Comparison of ENCODE assay signal across 26 cellular contexts in genomic region chr11:70126494-70126893, GRCh38. TPM values are rescaled to one million over a fixed set of nuclear protein-coding genes. Genes with fewer than 3 reads are reported as not detected.
"Had no signal": no experiment of that assay in that cellular context is flagged by ENCODE, and none has a peak within 500 bp of the region (broad histone marks: within the 10 kb centered on the region; RNA-seq: fewer than 3 reads in every experiment).

No MANE protein-coding gene starts in this region.

- H3K4me1 Mint-ChIP-seq: activated CD4-positive, alpha-beta memory T cell treated with anti-CD3 and anti-CD28 coated beads, Interleukin-2, amount 10 ng/mL, durations not matched to agents 7 days and 5 days; activated CD4-positive, alpha-beta T cell treated with anti-CD3 and anti-CD28 coated beads, Interleukin-2, amount 10 ng/mL, durations not matched to agents 7 days and 5 days; central memory CD8-positive, alpha-beta T cell; stimulated activated effector memory CD8-positive, alpha-beta T cell treated with anti-CD3 and anti-CD28 coated beads, Interleukin-12 subunit alpha, Interleukin-12 subunit beta, amount 100 ng/mL, for 72 hours; T-helper 17 cell had no signal

- H2AFZ ChIP-seq: hepatocyte had no signal

- H3K36me3 Mint-ChIP-seq: naive thymus-derived CD4-positive, alpha-beta T cell; stimulated activated effector memory CD8-positive, alpha-beta T cell treated with anti-CD3 and anti-CD28 coated beads, Interleukin-12 subunit alpha, Interleukin-12 subunit beta, amount 100 ng/mL, for 72 hours had no signal

- H3K4me3 Mint-ChIP-seq: activated CD4-positive, alpha-beta memory T cell treated with anti-CD3 and anti-CD28 coated beads, Interleukin-2, amount 10 ng/mL, durations not matched to agents 7 days and 5 days; activated CD4-positive, alpha-beta T cell treated with anti-CD3 and anti-CD28 coated beads, Interleukin-2, amount 10 ng/mL, durations not matched to agents 7 days and 5 days; activated T-cell treated with anti-CD3 and anti-CD28 coated beads, Interleukin-2, amount 50 U/mL, for 24 hours; central memory CD8-positive, alpha-beta T cell; dendritic cell treated with granulocyte-macrophage colony-stimulating factor and Interleukin-4, amounts not matched to agents 40 ng/mL and 50 ng/mL, for 4 days; naive thymus-derived CD4-positive, alpha-beta T cell; stimulated activated effector memory CD8-positive, alpha-beta T cell treated with anti-CD3 and anti-CD28 coated beads, Interleukin-12 subunit alpha, Interleukin-12 subunit beta, amount 100 ng/mL, for 72 hours; stimulated activated naive CD8-positive, alpha-beta T cell treated with anti-CD3 and anti-CD28 coated beads, Interleukin-15, Interleukin-2, amounts not matched to agents 100 ng/mL and 50 ng/mL, for 24 hours; T-helper 17 cell had no signal

- H3K79me2 ChIP-seq: hepatocyte had no signal

- H3K9me3 Mint-ChIP-seq: activated CD4-positive, alpha-beta memory T cell treated with anti-CD3 and anti-CD28 coated beads, Interleukin-2, amount 10 ng/mL, durations not matched to agents 7 days and 5 days; activated CD4-positive, alpha-beta T cell treated with anti-CD3 and anti-CD28 coated beads, Interleukin-2, amount 10 ng/mL, durations not matched to agents 7 days and 5 days; activated T-cell treated with anti-CD3 and anti-CD28 coated beads, Interleukin-2, amount 50 U/mL, for 24 hours; dendritic cell treated with granulocyte-macrophage colony-stimulating factor and Interleukin-4, amounts not matched to agents 40 ng/mL and 50 ng/mL, for 4 days; stimulated activated naive CD8-positive, alpha-beta T cell treated with anti-CD3 and anti-CD28 coated beads, Interleukin-15, Interleukin-2, amounts not matched to agents 100 ng/mL and 50 ng/mL, for 24 hours had no signal

- H3K4me2 ChIP-seq: hepatocyte had no signal

- H3K4me3 ChIP-seq: gastroesophageal sphincter, hepatocyte, sigmoid colon, thyroid gland had no signal

- ATAC-seq: gastroesophageal sphincter; left colon; naive thymus-derived CD4-positive, alpha-beta T cell; SK-N-SH treated with all-trans-retinoic acid at 6 μM for 48 hours; stimulated activated effector memory CD8-positive, alpha-beta T cell treated with anti-CD3 and anti-CD28 coated beads, Interleukin-12 subunit alpha, Interleukin-12 subunit beta, amount 100 ng/mL, for 72 hours; T-helper 17 cell had no signal

- H3K27me3 ChIP-seq: gastroesophageal sphincter, hepatocyte, sigmoid colon, thyroid gland had no signal

- H3K27me3 Mint-ChIP-seq: activated CD4-positive, alpha-beta memory T cell treated with anti-CD3 and anti-CD28 coated beads, Interleukin-2, amount 10 ng/mL, durations not matched to agents 7 days and 5 days; activated CD4-positive, alpha-beta T cell treated with anti-CD3 and anti-CD28 coated beads, Interleukin-2, amount 10 ng/mL, durations not matched to agents 7 days and 5 days; stimulated activated naive CD8-positive, alpha-beta T cell treated with anti-CD3 and anti-CD28 coated beads, Interleukin-15, Interleukin-2, amounts not matched to agents 100 ng/mL and 50 ng/mL, for 24 hours; T-helper 17 cell had no signal

- H3K4me1 ChIP-seq: gastroesophageal sphincter had no signal

- H3K27ac ChIP-seq: gastroesophageal sphincter, hepatocyte, sigmoid colon, thyroid gland had no signal

- H3K36me3 ChIP-seq: gastroesophageal sphincter, sigmoid colon, thyroid gland had no signal

- H3K27ac Mint-ChIP-seq: activated CD4-positive, alpha-beta memory T cell treated with anti-CD3 and anti-CD28 coated beads, Interleukin-2, amount 10 ng/mL, durations not matched to agents 7 days and 5 days; activated CD4-positive, alpha-beta T cell treated with anti-CD3 and anti-CD28 coated beads, Interleukin-2, amount 10 ng/mL, durations not matched to agents 7 days and 5 days; activated T-cell treated with anti-CD3 and anti-CD28 coated beads, Interleukin-2, amount 50 U/mL, for 24 hours; dendritic cell treated with granulocyte-macrophage colony-stimulating factor and Interleukin-4, amounts not matched to agents 40 ng/mL and 50 ng/mL, for 4 days; naive thymus-derived CD4-positive, alpha-beta T cell; stimulated activated effector memory CD8-positive, alpha-beta T cell treated with anti-CD3 and anti-CD28 coated beads, Interleukin-12 subunit alpha, Interleukin-12 subunit beta, amount 100 ng/mL, for 72 hours; stimulated activated naive CD8-positive, alpha-beta T cell treated with anti-CD3 and anti-CD28 coated beads, Interleukin-15, Interleukin-2, amounts not matched to agents 100 ng/mL and 50 ng/mL, for 24 hours; T-helper 17 cell had no signal

- H3K9me3 ChIP-seq: gastroesophageal sphincter, sigmoid colon, thyroid gland had no signal

- DNase-seq: activated CD4-positive, alpha-beta memory T cell treated with anti-CD3 and anti-CD28 coated beads, Interleukin-2, amount 10 ng/mL, durations not matched to agents 7 days and 5 days; activated CD4-positive, alpha-beta T cell treated with anti-CD3 and anti-CD28 coated beads, Interleukin-2, amount 10 ng/mL, durations not matched to agents 7 days and 5 days; activated CD4-positive, CD25-positive, alpha-beta regulatory T cell treated with anti-CD3 and anti-CD28 coated beads, Interleukin-2, amount 50 U/mL, for 72 hours; activated CD8-positive, alpha-beta memory T cell treated with anti-CD3 and anti-CD28 coated beads, Interleukin-2, amount 50 U/mL, for 48 hours; activated gamma-delta T cell treated with Interleukin-2 at 50 U/mL for 16 hours; activated naive CD4-positive, alpha-beta T cell treated with anti-CD3 and anti-CD28 coated beads, Interleukin-2, amount 50 U/mL, for 16 hours; activated T-cell treated with anti-CD3 and anti-CD28 coated beads, Interleukin-2, amount 50 U/mL, for 24 hours; amniotic stem cell; kidney; left colon; midbrain; naive thymus-derived CD4-positive, alpha-beta T cell; sigmoid colon; small intestine; stimulated activated CD4-positive, alpha-beta T cell treated with anti-CD3 and anti-CD28 coated beads, Interleukin-4, amount 100 ng/mL, for 24 hours; T-helper 17 cell; T1000; thyroid gland had no signal

RNA-seq across cellular contexts. Expression of gene ANO1, which starts 48.4 kb away (rescaled TPM):
- total RNA-seq: activated CD4-positive, alpha-beta memory T cell treated with anti-CD3 and anti-CD28 coated beads, Interleukin-2, amount 10 ng/mL, durations not matched to agents 7 days and 5 days; activated CD4-positive, alpha-beta T cell treated with anti-CD3 and anti-CD28 coated beads, Interleukin-2, amount 10 ng/mL, durations not matched to agents 7 days and 5 days; naive thymus-derived CD4-positive, alpha-beta T cell; osteocyte had no signal
